ENCODE assay signal across 28 cellular contexts in the genomic region with DNA sequence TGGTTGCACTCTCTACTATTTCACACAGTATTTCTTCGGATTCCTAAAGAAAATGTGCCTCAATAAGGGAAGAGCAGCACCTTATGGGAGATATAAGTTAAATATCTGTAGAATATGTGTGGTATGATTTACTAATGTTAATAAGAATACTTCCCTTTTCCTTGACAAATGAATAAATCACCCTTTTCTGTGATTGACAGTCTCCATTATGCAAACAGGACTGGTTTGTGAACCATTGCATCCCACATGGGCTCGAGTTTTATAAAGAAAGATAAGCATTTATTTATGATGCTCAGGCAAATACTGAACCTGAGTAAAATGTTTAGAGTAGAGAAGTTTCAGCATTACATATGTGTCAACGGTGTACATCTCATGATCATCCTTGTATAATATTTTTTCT.
"Had no signal": no experiment of that assay in that cellular context is flagged by ENCODE, and none has a peak within 500 bp of the region (broad histone marks: within the 10 kb centered on the region; RNA-seq: fewer than 3 reads in every experiment).

No MANE protein-coding gene starts in this region.

- ATAC-seq: psoas muscle; right cardiac atrium; right lobe of liver; stimulated activated effector memory CD8-positive, alpha-beta T cell treated with anti-CD3 and anti-CD28 coated beads, Interleukin-12 subunit alpha, Interleukin-12 subunit beta, amount 100 ng/mL, for 72 hours; stimulated activated naive B cell treated with anti-CD40 and anti-IgM and Interleukin-4, amounts not matched to agents 10 μg/mL and 1 μg/mL and 100 μg/mL, for 72 hours had no signal

- H3K27ac Mint-ChIP-seq: nephron; neural progenitor cell; progenitor cell of endocrine pancreas; stimulated activated effector memory CD8-positive, alpha-beta T cell treated with anti-CD3 and anti-CD28 coated beads, Interleukin-12 subunit alpha, Interleukin-12 subunit beta, amount 100 ng/mL, for 72 hours; stimulated activated naive B cell treated with anti-CD40 and anti-IgM and Interleukin-4, amounts not matched to agents 10 μg/mL and 1 μg/mL and 100 μg/mL, for 72 hours; stimulated activated naive CD8-positive, alpha-beta T cell treated with anti-CD3 and anti-CD28 coated beads, Interleukin-15, Interleukin-2, amounts not matched to agents 100 ng/mL and 50 ng/mL, for 24 hours had no signal

- H3K36me3 Mint-ChIP-seq: neural progenitor cell; stimulated activated effector memory CD8-positive, alpha-beta T cell treated with anti-CD3 and anti-CD28 coated beads, Interleukin-12 subunit alpha, Interleukin-12 subunit beta, amount 100 ng/mL, for 72 hours; stimulated activated naive B cell treated with anti-CD40 and anti-IgM and Interleukin-4, amounts not matched to agents 10 μg/mL and 1 μg/mL and 100 μg/mL, for 72 hours had no signal

- H3K4me1 ChIP-seq: neural progenitor cell, parathyroid adenoma, psoas muscle, right lobe of liver, sigmoid colon, stomach, thyroid gland, tibial nerve, upper lobe of left lung, vagina had no signal

- FAIRE-seq: small intestine, urothelium cell line had no signal

- H2AFZ ChIP-seq: neural progenitor cell, parathyroid adenoma had no signal

- DNase-seq: occipital lobe; ovary; posterior cingulate gyrus; psoas muscle; right cardiac atrium; right lobe of liver; sigmoid colon; small intestine; stimulated activated CD4-positive, alpha-beta T cell treated with anti-CD3 and anti-CD28 coated beads, Interleukin-15, amount 100 ng/mL, for 24 hours; stimulated activated CD4-positive, alpha-beta T cell treated with anti-CD3 and anti-CD28 coated beads, Interleukin-2, amount 100 ng/mL, for 24 hours; stimulated activated CD4-positive, alpha-beta T cell treated with anti-CD3 and anti-CD28 coated beads, Interleukin-2, amount 100 ng/mL, for 48 hours; stimulated activated CD4-positive, alpha-beta T cell treated with anti-CD3 and anti-CD28 coated beads, Interleukin-4, amount 100 ng/mL, for 24 hours; stimulated activated naive B cell treated with anti-CD40 and anti-IgM and Interleukin-4, amounts not matched to agents 10 μg/mL and 1 μg/mL and 100 μg/mL, for 72 hours; stimulated activated naive CD4-positive, alpha-beta T cell treated with Interleukin-2 at 50 U/mL for 16 hours; stomach; thyroid gland; trophoblast cell; upper lobe of left lung had no signal

- H3K4me1 Mint-ChIP-seq: nephron; neural progenitor cell; stimulated activated effector memory CD8-positive, alpha-beta T cell treated with anti-CD3 and anti-CD28 coated beads, Interleukin-12 subunit alpha, Interleukin-12 subunit beta, amount 100 ng/mL, for 72 hours; stimulated activated naive B cell treated with anti-CD40 and anti-IgM and Interleukin-4, amounts not matched to agents 10 μg/mL and 1 μg/mL and 100 μg/mL, for 72 hours had no signal

- H3K9ac ChIP-seq: neural progenitor cell, parathyroid adenoma had no signal

- H3K36me3 ChIP-seq: neural progenitor cell, ovary, right lobe of liver, sigmoid colon, stomach, thoracic aorta, thyroid gland, tibial nerve, upper lobe of left lung, vagina had no signal

- H3K27me3 ChIP-seq: neural progenitor cell, ovary, right lobe of liver, sigmoid colon, stomach, thyroid gland, tibial nerve, upper lobe of left lung, vagina had no signal

- H3K27me3 Mint-ChIP-seq: progenitor cell of endocrine pancreas; stimulated activated naive B cell treated with anti-CD40 and anti-IgM and Interleukin-4, amounts not matched to agents 10 μg/mL and 1 μg/mL and 100 μg/mL, for 72 hours; stimulated activated naive CD8-positive, alpha-beta T cell treated with anti-CD3 and anti-CD28 coated beads, Interleukin-15, Interleukin-2, amounts not matched to agents 100 ng/mL and 50 ng/mL, for 24 hours had no signal

- H3K4me2 ChIP-seq: neural progenitor cell had no signal

- H3K27ac ChIP-seq: neural progenitor cell, ovary, parathyroid adenoma, psoas muscle, right lobe of liver, sigmoid colon, stomach, thoracic aorta, thyroid gland, tibial nerve, upper lobe of left lung, vagina had no signal

- H3K4me3 ChIP-seq: neural progenitor cell, ovary, psoas muscle, right lobe of liver, sigmoid colon, stomach, thoracic aorta, thyroid gland, tibial nerve, upper lobe of left lung, vagina had no signal

- H3K4me3 Mint-ChIP-seq: nephron; neural progenitor cell; stimulated activated effector memory CD8-positive, alpha-beta T cell treated with anti-CD3 and anti-CD28 coated beads, Interleukin-12 subunit alpha, Interleukin-12 subunit beta, amount 100 ng/mL, for 72 hours; stimulated activated naive B cell treated with anti-CD40 and anti-IgM and Interleukin-4, amounts not matched to agents 10 μg/mL and 1 μg/mL and 100 μg/mL, for 72 hours; stimulated activated naive CD8-positive, alpha-beta T cell treated with anti-CD3 and anti-CD28 coated beads, Interleukin-15, Interleukin-2, amounts not matched to agents 100 ng/mL and 50 ng/mL, for 24 hours had no signal

- H3K79me2 ChIP-seq: parathyroid adenoma had no signal

- H3K9me3 Mint-ChIP-seq: neural progenitor cell had no signal

- H3K9me3 ChIP-seq: ovary, psoas muscle, right lobe of liver, sigmoid colon, thoracic aorta, thyroid gland, upper lobe of left lung, vagina had no signal
